In the genomic region with DNA sequence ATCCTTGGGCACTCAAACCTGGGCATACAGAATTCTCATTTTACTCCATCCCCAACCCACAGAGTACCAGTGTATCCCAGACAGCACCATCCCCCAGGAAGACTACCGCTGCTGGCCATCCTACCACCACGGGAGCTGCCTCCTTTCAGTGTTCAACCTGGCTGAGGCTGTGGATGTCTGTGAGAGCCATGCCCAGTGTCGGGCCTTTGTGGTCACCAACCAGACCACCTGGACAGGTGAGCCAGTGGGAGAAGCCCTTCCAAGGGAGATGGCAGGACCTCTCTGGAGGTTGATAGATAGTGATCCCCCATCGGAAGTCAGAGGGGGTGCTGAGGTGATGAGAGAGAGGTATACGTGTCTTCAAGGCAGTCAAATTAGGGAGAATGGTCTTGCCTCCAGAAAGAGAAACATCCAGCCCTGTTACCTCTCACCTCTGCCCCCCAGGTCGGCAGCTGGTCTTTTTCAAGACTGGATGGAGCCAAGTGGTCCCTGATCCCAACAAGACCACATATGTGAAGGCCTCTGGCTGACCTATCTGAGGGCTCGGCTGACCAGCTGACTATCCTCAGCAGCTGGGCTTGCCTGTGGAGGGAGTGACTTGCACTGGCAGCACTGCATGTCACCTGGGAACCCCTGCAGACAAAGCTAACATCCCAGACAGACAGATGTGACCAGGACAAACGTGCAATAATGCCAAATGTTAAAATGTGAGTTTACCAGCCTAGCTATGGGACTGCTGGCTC, we compare ENCODE assay signal across 29 cellular contexts. TPM values are rescaled to one million over a fixed set of nuclear protein-coding genes. Genes with fewer than 3 reads are reported as not detected.
A peak's percentile ranks its signal among the peaks of the same experiment; 100 is the strongest.
DNase-seq lines count a peak whose midpoint lies in the region; ATAC-seq, FAIRE-seq and TF ChIP-seq lines count a peak whose summit lies in the region.
"Had no signal": no experiment of that assay in that cellular context is flagged by ENCODE, and none has a peak within 500 bp of the region (broad histone marks: within the 10 kb centered on the region; RNA-seq: fewer than 3 reads in every experiment).

No MANE protein-coding gene starts in this region.

- no peak for FAIRE-seq in HepG2 (lab: Jason Lieb, UNC)
- FAIRE-seq: A549, frontal cortex, GM19239, kidney, pancreas had no signal

- H3K9ac ChIP-seq in HepG2 (ENCODE audit: insufficient read depth, low read depth, low read length) (no peak overlapping the region), skeletal muscle tissue (ENCODE audit: low read depth in 1 of 3, low read length in 3 of 3) (peak overlapping the region in 2 of 3 donors; percentile 8 to 54)

- H3K9me2 ChIP-seq in hepatocyte (replicated peaks; ENCODE audit: insufficient read depth): no peaks in the 10 kb centered on the region

- WGBS in HepG2 (ENCODE audit: low lambda C conversion rate): 99% methylated on average over 5 of the region's 8 CpGs
- WGBS in right lobe of liver (ENCODE audit: insufficient coverage, low coverage, low lambda C conversion rate, missing lambda C conversion rate): 93% methylated on average over 3 of the region's 8 CpGs
- 86% methylated on average over 8 of the region's 8 CpGs for WGBS in hepatocyte (ENCODE audit: low lambda C conversion rate, missing lambda C conversion rate)

- no TSS peak for BruUV-seq in HepG2 (replicated peaks; lab: Mats Ljungman, UMichigan)

- no peak for TF ChIP-seq RAD21 in HepG2 (CRISPR knock-in tag; IDR thresholded peaks at IDR 0.05)

- no peak overlapping the region for H2AFZ ChIP-seq in HepG2 (ENCODE audit: low read length)
- H2AFZ ChIP-seq in hepatocyte: no peak overlapping the region

- intact Hi-C loops in HepG2 (cut with micrococcal nuclease; ENCODE audit: unreplicated experiment): loop anchor here (2.0 kb wide), 1 partner anchor 29 kb away; no protein-coding TSS in a partner anchor
- intact Hi-C loops in right lobe of liver (cut with DNase I): no loop called here
- intact Hi-C loops in left lung (cut with DNase I): no loop called here

- H3K9me3 ChIP-seq in HepG2 (ENCODE audit: low read length): no peaks in the 10 kb centered on the region
- no peaks in the 10 kb centered on the region for H3K9me3 ChIP-seq in right lobe of liver
- no peaks in the 10 kb centered on the region for H3K9me3 ChIP-seq in hepatocyte (ENCODE audit: low read depth)
- H3K9me3 ChIP-seq in skeletal muscle tissue (ENCODE audit: control insufficient read depth in 3 of 3, low read length in 3 of 3): no peaks in the 10 kb centered on the region
- H3K9me3 ChIP-seq in left lung: no peaks in the 10 kb centered on the region
- H3K9me3 ChIP-seq: A549, BE2C, pancreas had no signal

- CTCF ChIA-PET in HepG2 (lab: Yijun Ruan, JAX; ENCODE audit: low intra/inter-chr PET ratio, low total read pairs): no interaction called here

- H3K4me3 ChIP-seq in HepG2 (replicated peaks in 1 of 3; ENCODE audit: insufficient read depth in 1 of 3, low read depth in 2 of 3, low read length in 3 of 3) (no peak overlapping the region), right lobe of liver (no peak overlapping the region), hepatocyte (no peak overlapping the region), skeletal muscle tissue (ENCODE audit: low read length in 3 of 3) (no peak overlapping the region), left lung (no peak overlapping the region)
- H3K4me3 ChIP-seq: A549, pancreas, SK-N-MC had no signal

- in situ Hi-C loops in HepG2 (cut with HindIII; ENCODE audit: extremely low pct_ligation_motif_present, low pct_unique_long_range_greater_than_20kb): no loop called here

- H3K36me3 ChIP-seq in HepG2 (replicated peaks in 1 of 2; ENCODE audit: control insufficient read depth in 1 of 2, insufficient read depth in 2 of 2, low read length in 2 of 2): peaks cover 23 to 26% of the 10 kb centered on the region in 2 experiments
- H3K36me3 ChIP-seq in right lobe of liver: peaks cover 0 to 8% (median 3%) of the 10 kb centered on the region in 4 donors
- H3K36me3 ChIP-seq in hepatocyte (replicated peaks; ENCODE audit: insufficient read depth, low read depth): no peaks in the 10 kb centered on the region
- peaks cover 43 to 55% (median 54%) of the 10 kb centered on the region in 3 donors for H3K36me3 ChIP-seq in skeletal muscle tissue (ENCODE audit: control insufficient read depth in 3 of 3, insufficient read depth in 3 of 3, low read length in 3 of 3)
- peaks cover 0 to 5% of the 10 kb centered on the region in 2 donors for H3K36me3 ChIP-seq in left lung

- H3K4me2 ChIP-seq in HepG2 (ENCODE audit: low read depth, low read length) (0 out of 2 replicates have a peak overlapping the region, but pooled peaks have one; percentile 68), hepatocyte (no peak overlapping the region)

- POLR2A ChIA-PET in HepG2 (lab: Yijun Ruan, JAX): interaction anchor here (0.8 to 11.8 kb wide), 10 partner anchors 10 to 209 kb away, joined by 3 to 203 read pairs (median 5); partner anchors contain the start of gene PKDCC

- no peak for ATAC-seq in HepG2
- ATAC-seq in right lobe of liver: no peak
- no peak for ATAC-seq in left lung
- ATAC-seq in GM21786 (IDR thresholded peaks at IDR 0.05; ENCODE audit: unreplicated experiment): no peak
- ATAC-seq: A549; activated naive CD4-positive, alpha-beta T cell treated with anti-CD3 and anti-CD28 coated beads, Interleukin-2, amount 50 U/mL, for 72 hours; activated T-helper 17 cell treated with anti-CD3 and anti-CD28 coated beads, Interleukin-2, amount 50 U/mL, for 72 hours; esophagus mucosa; pancreas; stimulated activated effector memory CD8-positive, alpha-beta T cell treated with anti-CD3 and anti-CD28 coated beads, Interleukin-12 subunit alpha, Interleukin-12 subunit beta, amount 100 ng/mL, for 72 hours had no signal

- TF ChIP-seq POLR2A in HepG2 (IDR thresholded peaks at IDR 0.05; ENCODE audit: insufficient read depth in 1 of 2, low read depth in 2 of 2, low read length in 2 of 2) (no peak), right lobe of liver (IDR thresholded peaks at IDR 0.05) (no peak)

- peaks cover 83% of the 10 kb centered on the region for H3K4me1 ChIP-seq in HepG2 (ENCODE audit: insufficient read depth, low read length)
- no peaks in the 10 kb centered on the region for H3K4me1 ChIP-seq in right lobe of liver
- H3K4me1 ChIP-seq in hepatocyte (ENCODE audit: insufficient read depth): peaks cover 94% of the 10 kb centered on the region
- peaks cover 80 to 86% (median 84%) of the 10 kb centered on the region in 3 donors for H3K4me1 ChIP-seq in skeletal muscle tissue (ENCODE audit: control insufficient read depth in 3 of 3, insufficient read depth in 3 of 3, low read length in 3 of 3)
- peaks cover 12 to 13% of the 10 kb centered on the region in 2 donors for H3K4me1 ChIP-seq in left lung
- H3K4me1 ChIP-seq: BE2C had no signal

- no peaks in the 10 kb centered on the region for H3K27me3 ChIP-seq in HepG2 (ENCODE audit: control insufficient read depth in 1 of 2, insufficient read depth in 2 of 2, low read length in 2 of 2)
- no peaks in the 10 kb centered on the region for H3K27me3 ChIP-seq in right lobe of liver
- H3K27me3 ChIP-seq in hepatocyte: no peaks in the 10 kb centered on the region
- no peaks in the 10 kb centered on the region for H3K27me3 ChIP-seq in skeletal muscle tissue (ENCODE audit: control insufficient read depth in 3 of 3, insufficient read depth in 3 of 3, low read length in 3 of 3)
- no peaks in the 10 kb centered on the region for H3K27me3 ChIP-seq in left lung
- H3K27me3 ChIP-seq: BE2C, pancreas had no signal

- DNase-seq in HepG2 (ENCODE audit: low spot score) (no peak), right lobe of liver (no peak), hepatocyte (ENCODE audit: low spot score) (no peak), OCI-M2 (lab: John Stamatoyannopoulos, UW; ENCODE audit: unreplicated experiment) (no peak), NCI-H526 (lab: John Stamatoyannopoulos, UW) (no peak), left lung (no peak)
- DNase-seq: activated CD4-positive, alpha-beta T cell treated with anti-CD3 and anti-CD28 coated beads, Interleukin-2, amount 10 ng/mL, durations not matched to agents 7 days and 5 days; activated CD8-positive, alpha-beta memory T cell treated with anti-CD3 and anti-CD28 coated beads, Interleukin-2, amount 50 U/mL, for 4 hours; BE2C; Calu3; cerebellar nuclear complex; effector memory CD4-positive, alpha-beta T cell; GOT3; NCI-H524; pancreas; stimulated activated CD4-positive, alpha-beta T cell treated with anti-CD3 and anti-CD28 coated beads, Interleukin-2, amount 100 ng/mL, for 24 hours; T-helper 2 cell had no signal

- H3K27ac ChIP-seq in HepG2 (ENCODE audit: extremely low read length, insufficient read depth, low read length): peak overlapping the region; percentile 72
- H3K27ac ChIP-seq in right lobe of liver: no peak overlapping the region
- H3K27ac ChIP-seq in hepatocyte: peak overlapping the region; percentile 95
- peak overlapping the region; percentile 8 for H3K27ac ChIP-seq in skeletal muscle tissue (ENCODE audit: low read depth, low read length)
- H3K27ac ChIP-seq in left lung: no peak overlapping the region
- H3K27ac ChIP-seq: RWPE1, SK-N-MC had no signal

- peaks cover 3% of the 10 kb centered on the region for H3K79me2 ChIP-seq in HepG2 (ENCODE audit: insufficient read depth, low read length)
- peaks cover 14% of the 10 kb centered on the region for H3K79me2 ChIP-seq in hepatocyte

- TF ChIP-seq CTCF in HepG2 (CRISPR knock-in tag; IDR thresholded peaks at IDR 0.05) (no peak), right lobe of liver (IDR thresholded peaks at IDR 0.05) (no peak), hepatocyte (IDR thresholded peaks at IDR 0.05; ENCODE audit: poor library complexity) (no peak), left lung (IDR thresholded peaks at IDR 0.05) (no peak)

- TF ChIP-seq EP300 in HepG2 (IDR thresholded peaks at IDR 0.05; ENCODE audit: low read depth in 2 of 2, low read length in 2 of 2): no peak
- TF ChIP-seq EP300 in HepG2 (CRISPR knock-in tag; IDR thresholded peaks at IDR 0.05; ENCODE audit: borderline replicate concordance): no peak

- H4K20me1 ChIP-seq in HepG2 (ENCODE audit: insufficient read depth, low read length) (no peaks in the 10 kb centered on the region), hepatocyte (ENCODE audit: insufficient read depth, poor library complexity, severe bottlenecking) (no peaks in the 10 kb centered on the region)

RNA-seq across cellular contexts. Expression of gene PKDCC, which starts 9.5 kb away (rescaled TPM):
- total RNA-seq in HepG2 (2016; rRNA removed; fragmentation: Illumina TruSeq; extraction: Trizol) (28.5 and 52.6 TPM in 2 replicates), right lobe of liver (10 to 100 TPM in 4 of 6 experiments, 1 to 10 TPM in 2; 8.2 to 20.9 (median 12.3) TPM), hepatocyte (278 and 339 TPM in 2 replicates), skeletal muscle tissue (89.2 TPM), left lung (10 to 100 TPM; 63.1 to 68.2 TPM)
- 29.8 and 32.7 TPM in 2 replicates for total RNA-seq in HepG2 (2016; cell fraction: cytosol; rRNA removed; fragmentation: Illumina TruSeq; extraction: Trizol; ENCODE audit: low read depth)
- 26.0 and 48.3 TPM in 2 replicates for total RNA-seq in HepG2 (2016; cell fraction: insoluble cytoplasmic fraction; rRNA removed; fragmentation: Illumina TruSeq; extraction: Trizol)
- total RNA-seq in HepG2 (2016; cell fraction: membrane; rRNA removed; fragmentation: Illumina TruSeq; extraction: Trizol): 54.4 and 56.9 TPM in 2 replicates
- total RNA-seq in HepG2 (2016; cell fraction: nucleus; rRNA removed; fragmentation: Illumina TruSeq; extraction: Trizol): 54.4 and 55.1 TPM in 2 replicates
- polyA plus RNA-seq in HepG2 (2011; rRNA removed) (58.8 and 61.3 TPM in 2 replicates), hepatocyte (270 and 281 TPM in 2 replicates)
- polyA plus RNA-seq in HepG2 (2011; cell fraction: cytosol; rRNA removed): 38.5 and 60.7 TPM in 2 replicates
- 143 and 171 TPM in 2 replicates for polyA plus RNA-seq in HepG2 (2011; cell fraction: nucleus; rRNA removed)
- 40.4 and 41.4 TPM in 2 replicates for polyA plus RNA-seq in HepG2 (2012)
- polyA plus RNA-seq in HepG2 (2016; cell fraction: cytosol; fragmentation: Illumina TruSeq; extraction: Trizol; ENCODE audit: low read depth): 17.4 and 18.8 TPM in 2 replicates
- 22.6 and 27.6 TPM in 2 replicates for polyA plus RNA-seq in HepG2 (2016; cell fraction: insoluble cytoplasmic fraction; fragmentation: Illumina TruSeq; extraction: Trizol; ENCODE audit: low read depth)
- 33.9 and 35.9 TPM in 2 replicates for polyA plus RNA-seq in HepG2 (2016; cell fraction: membrane; fragmentation: Illumina TruSeq; extraction: Trizol; ENCODE audit: low read depth)
- polyA plus RNA-seq in HepG2 (2016; cell fraction: nucleus; fragmentation: Illumina TruSeq; extraction: Trizol; ENCODE audit: insufficient read depth, low read depth): 102 and 113 TPM in 2 replicates
- polyA minus RNA-seq in HepG2 (2011; rRNA and poly(A)+ RNA removed; ENCODE audit: low replicate concordance): 71.1 and 76.2 TPM in 2 replicates
- 18.8 and 24.4 TPM in 2 replicates for polyA minus RNA-seq in HepG2 (2011; cell fraction: cytosol; rRNA and poly(A)+ RNA removed)
- polyA minus RNA-seq in HepG2 (2011; cell fraction: nucleus; rRNA and poly(A)+ RNA removed): 23.2 and 26.8 TPM in 2 replicates
- total RNA-seq: activated CD4-positive, alpha-beta T cell treated with anti-CD3 and anti-CD28 coated beads, Interleukin-2, amount 10 ng/mL, durations not matched to agents 7 days and 5 days; activated naive CD4-positive, alpha-beta T cell treated with anti-CD3 and anti-CD28 coated beads, Interleukin-2, amount 50 U/mL, for 72 hours; activated T-helper 17 cell treated with anti-CD3 and anti-CD28 coated beads, Interleukin-2, amount 50 U/mL, for 72 hours had no signal

Comparison
In these comparisons a context has a peak if more than half of its experiments do, and no peak if none do; other contexts are left out.
1. H3K27ac ChIP-seq: peak in HepG2 (single experiment), hepatocyte (single experiment) and skeletal muscle tissue (single experiment); none in right lobe of liver (0 of 3) and left lung (0 of 2).